8 cellular contexts compared by ENCODE assay signal in genomic region chrX:47650164-47651042, GRCh38. TPM values are rescaled to one million over a fixed set of nuclear protein-coding genes. Genes with fewer than 3 reads are reported as not detected.
DNase-seq lines count a peak whose midpoint lies in the region; ATAC-seq and TF ChIP-seq lines count a peak whose summit lies in the region.

Gene ELK1, minus strand, starts transcription at chrX:47650563. Its CDS starts 9,122 bp downstream, at chrX:47641441.

- peak; percentile 54 for TF ChIP-seq POLR2A in GM18505 (IDR thresholded peaks at IDR 0.05; ENCODE audit: borderline replicate concordance, extremely low read depth, insufficient read depth, insufficient read length)

- DNase-seq in NCI-H2029 (lab: John Stamatoyannopoulos, UW), result peak; percentile 95
- DNase-seq in T1000 (lab: John Stamatoyannopoulos, UW), result peak; percentile 88
- peak; percentile 98 for DNase-seq in astrocyte of the hippocampus (ENCODE audit: low read depth, low spot score)
- peak; percentile 90 for DNase-seq in hepatic stellate cell (ENCODE audit: low spot score)
- peak; percentile 92 for DNase-seq in renal cortical epithelial cell (ENCODE audit: low read depth)
- no peak for DNase-seq in SKM-1 (lab: John Stamatoyannopoulos, UW; ENCODE audit: unreplicated experiment)

- ATAC-seq in GM18505 (IDR thresholded peaks at IDR 0.05; ENCODE audit: unreplicated experiment), result peak; percentile 84
- ATAC-seq in HG02973 (IDR thresholded peaks at IDR 0.05; ENCODE audit: unreplicated experiment), result peak; percentile 86

RNA-seq across cellular contexts. Expression of gene ELK1, which starts in this region (rescaled TPM):
- 13.5 and 16.4 TPM in 2 replicates for total RNA-seq in renal cortical epithelial cell
